9 cellular contexts compared by ENCODE assay signal in genomic region chr1:167631987-167632680, GRCh38. TPM values are rescaled to one million over a fixed set of nuclear protein-coding genes. Genes with fewer than 3 reads are reported as not detected.
DNase-seq lines count a peak whose midpoint lies in the region; ATAC-seq, FAIRE-seq and TF ChIP-seq lines count a peak whose summit lies in the region.
"Had no signal": no experiment of that assay in that cellular context is flagged by ENCODE, and none has a peak within 500 bp of the region (broad histone marks: within the 10 kb centered on the region; RNA-seq: fewer than 3 reads in every experiment).

No MANE protein-coding gene starts in this region.

- H3K27me3 Mint-ChIP-seq in CD4-positive, alpha-beta memory T cell, result no peaks in the 10 kb centered on the region
- no peaks in the 10 kb centered on the region for H3K27me3 Mint-ChIP-seq in activated T-helper 2 cell treated with anti-CD3 and anti-CD28 coated beads, Interferon-gamma antibody, Interleukin-2, Interleukin-4, amounts not matched to agents 10 μg/mL and 5 μg/mL and 100 μg/mL, durations not matched to agents 14 hours and 24 hours and 36 hours (ENCODE audit: low read depth)

- CTCF ChIA-PET in CD4-positive, alpha-beta memory T cell (lab: Charles Lee; ENCODE audit: partially characterized antibody), result interaction anchor here (0.9 to 15.4 kb wide), 6 partner anchors 15 to 83 kb away, joined by 3 to 406 read pairs (median 14); partner anchors contain the start of gene CREG1

- TF ChIP-seq POLR2A in H54 (IDR thresholded peaks at IDR 0.05; ENCODE audit: low read depth, low read length), result no peak

- H3K36me3 ChIP-seq in CD4-positive, alpha-beta memory T cell (ENCODE audit: insufficient read depth, low read length), result peaks cover 7% of the 10 kb centered on the region
- H3K36me3 ChIP-seq in SJCRH30, result no peaks in the 10 kb centered on the region

- peaks cover 17 to 52% of the 10 kb centered on the region in 2 donors for H3K36me3 Mint-ChIP-seq in CD4-positive, alpha-beta memory T cell
- H3K36me3 Mint-ChIP-seq in activated T-helper 2 cell treated with anti-CD3 and anti-CD28 coated beads, Interferon-gamma antibody, Interleukin-2, Interleukin-4, amounts not matched to agents 10 μg/mL and 5 μg/mL and 100 μg/mL, durations not matched to agents 14 hours and 24 hours and 36 hours (ENCODE audit: low read depth), result peaks cover 54% of the 10 kb centered on the region

- peaks cover 88% of the 10 kb centered on the region for H3K4me1 ChIP-seq in CD4-positive, alpha-beta memory T cell (ENCODE audit: insufficient read depth, low read length)
- H3K4me1 ChIP-seq in mononuclear cell (ENCODE audit: insufficient read depth, low read length) (peaks cover 87% of the 10 kb centered on the region), SJCRH30 (peaks cover 39% of the 10 kb centered on the region)

- H3K9me3 Mint-ChIP-seq in CD4-positive, alpha-beta memory T cell, result peaks cover 0 to 4% (median 0%) of the 10 kb centered on the region in 8 donors
- no peaks in the 10 kb centered on the region for H3K9me3 Mint-ChIP-seq in activated T-helper 2 cell treated with anti-CD3 and anti-CD28 coated beads, Interferon-gamma antibody, Interleukin-2, Interleukin-4, amounts not matched to agents 10 μg/mL and 5 μg/mL and 100 μg/mL, durations not matched to agents 14 hours and 24 hours and 36 hours

- peaks cover 64 to 94% (median 73%) of the 10 kb centered on the region in 4 donors for H3K4me1 Mint-ChIP-seq in CD4-positive, alpha-beta memory T cell
- H3K4me1 Mint-ChIP-seq in activated T-helper 2 cell treated with anti-CD3 and anti-CD28 coated beads, Interferon-gamma antibody, Interleukin-2, Interleukin-4, amounts not matched to agents 10 μg/mL and 5 μg/mL and 100 μg/mL, durations not matched to agents 14 hours and 24 hours and 36 hours (ENCODE audit: low read depth), result peaks cover 72% of the 10 kb centered on the region

- POLR2A ChIA-PET in CD4-positive, alpha-beta memory T cell (lab: Charles Lee; ENCODE audit: partially characterized antibody), result interaction anchor here (0.7 to 13.5 kb wide), 20 partner anchors 10 to 303 kb away, joined by 3 to 255 read pairs (median 4); partner anchors contain the start of genes CREG1 and MPZL1

- H3K27ac Mint-ChIP-seq in CD4-positive, alpha-beta memory T cell, result peak overlapping the region; percentile 91 to 100 (median 97)
- H3K27ac Mint-ChIP-seq in activated T-helper 2 cell treated with anti-CD3 and anti-CD28 coated beads, Interferon-gamma antibody, Interleukin-2, Interleukin-4, amounts not matched to agents 10 μg/mL and 5 μg/mL and 100 μg/mL, durations not matched to agents 14 hours and 24 hours and 36 hours, result peak overlapping the region; percentile 97

- ATAC-seq in HG03460 (IDR thresholded peaks at IDR 0.05; ENCODE audit: unreplicated experiment) (peak; percentile 23), GM18519 (IDR thresholded peaks at IDR 0.05; ENCODE audit: low FRiP score, unreplicated experiment) (no peak)

- intact Hi-C loops in CD4-positive, alpha-beta memory T cell (cut with micrococcal nuclease), result loop anchor here (5.0 kb wide), 2 partner anchors 305 to 410 kb away; partner anchors contain the start of genes DCAF6, MPC2 and POU2F1
- intact Hi-C loops in activated T-helper 2 cell treated with anti-CD3 and anti-CD28 coated beads, Interferon-gamma antibody, Interleukin-2, Interleukin-4, amounts not matched to agents 10 μg/mL and 5 μg/mL and 100 μg/mL, durations not matched to agents 14 hours and 24 hours and 36 hours (cut with micrococcal nuclease), result loop anchor here (1.0 to 2.0 kb wide), 2 partner anchors 32 to 305 kb away; partner anchors contain the start of genes DCAF6 and MPC2

- DNase-seq in CD4-positive, alpha-beta memory T cell, result peak in 4 of 5 donors; percentile 15 to 66 (median 37)
- DNase-seq in activated T-helper 2 cell treated with anti-CD3 and anti-CD28 coated beads, Interferon-gamma antibody, Interleukin-2, Interleukin-4, amounts not matched to agents 10 μg/mL and 5 μg/mL and 100 μg/mL, durations not matched to agents 14 hours and 24 hours and 36 hours (ENCODE audit: low spot score), result no peak
- DNase-seq in SJCRH30, result no peak
- DNase-seq in H54 (ENCODE audit: insufficient read length, low spot score), result no peak
- no peak for DNase-seq in NCI-H1436 treated with DMSO at 0.1 percent for 48 hours (lab: John Stamatoyannopoulos, UW)

- no peaks in the 10 kb centered on the region for H3K27me3 ChIP-seq in CD4-positive, alpha-beta memory T cell (ENCODE audit: insufficient read depth, low read length)
- H3K27me3 ChIP-seq in mononuclear cell (ENCODE audit: insufficient read depth, low read length) (no peaks in the 10 kb centered on the region), SJCRH30 (no peaks in the 10 kb centered on the region)

- peak overlapping the region; percentile 91 to 100 (median 96) for H3K4me3 Mint-ChIP-seq in CD4-positive, alpha-beta memory T cell
- peak overlapping the region; percentile 94 for H3K4me3 Mint-ChIP-seq in activated T-helper 2 cell treated with anti-CD3 and anti-CD28 coated beads, Interferon-gamma antibody, Interleukin-2, Interleukin-4, amounts not matched to agents 10 μg/mL and 5 μg/mL and 100 μg/mL, durations not matched to agents 14 hours and 24 hours and 36 hours (ENCODE audit: low read depth)

- H3K4me3 ChIP-seq in CD4-positive, alpha-beta memory T cell (ENCODE audit: low read length in 2 of 2), result peak overlapping the region; percentile 82 to 94
- peak overlapping the region; percentile 94 for H3K4me3 ChIP-seq in mononuclear cell (ENCODE audit: low read length)
- no peak overlapping the region for H3K4me3 ChIP-seq in SJCRH30

- H3K9me3 ChIP-seq in CD4-positive, alpha-beta memory T cell (ENCODE audit: control insufficient read depth in 1 of 2, low read length in 2 of 2), result no peaks in the 10 kb centered on the region
- H3K9me3 ChIP-seq in mononuclear cell (ENCODE audit: low read depth, low read length), result no peaks in the 10 kb centered on the region
- no peaks in the 10 kb centered on the region for H3K9me3 ChIP-seq in SJCRH30 (replicated peaks)

- FAIRE-seq in H54 (lab: Jason Lieb, UNC), result no peak

- H3K27ac ChIP-seq in CD4-positive, alpha-beta memory T cell (ENCODE audit: low read depth, low read length), result peak overlapping the region; percentile 90
- no peak overlapping the region for H3K27ac ChIP-seq in SJCRH30

RNA-seq across cellular contexts. Expression of gene RCSD1, which starts 2.1 kb away (rescaled TPM):
- 100 to 1,000 TPM; 124 to 129 TPM for total RNA-seq in CD4-positive, alpha-beta memory T cell
- polyA plus RNA-seq in CD4-positive, alpha-beta memory T cell, result 100 to 1,000 TPM; 163 to 173 TPM
- total RNA-seq in activated T-helper 2 cell treated with anti-CD3 and anti-CD28 coated beads, Interferon-gamma antibody, Interleukin-2, Interleukin-4, amounts not matched to agents 10 μg/mL and 5 μg/mL and 100 μg/mL, durations not matched to agents 14 hours and 24 hours and 36 hours, result 84.9 and 91.9 TPM in 2 replicates
- total RNA-seq in mononuclear cell, result 64.1 TPM
- total RNA-seq in SJCRH30 (2014; rRNA removed; shearing (Covaris generic)), result 0.16 and 0.20 TPM in 2 replicates
- total RNA-seq: NCI-H460 had no signal

Comparison
In these comparisons a context has a peak if more than half of its experiments do, and no peak if none do; other contexts are left out.
1. DNase-seq: peak in CD4-positive, alpha-beta memory T cell (4 of 5); none in activated T-helper 2 cell treated with anti-CD3 and anti-CD28 coated beads, Interferon-gamma antibody, Interleukin-2, Interleukin-4, amounts not matched to agents 10 μg/mL and 5 μg/mL and 100 μg/mL, durations not matched to agents 14 hours and 24 hours and 36 hours (single experiment), SJCRH30 (0 of 2), H54 (single experiment) and NCI-H1436 treated with DMSO at 0.1 percent for 48 hours (single experiment).
2. RNA of gene RCSD1, which starts 2.1 kb away (total RNA-seq): 124 to 129 TPM in CD4-positive, alpha-beta memory T cell, 84.9 to 91.9 TPM in activated T-helper 2 cell treated with anti-CD3 and anti-CD28 coated beads, Interferon-gamma antibody, Interleukin-2, Interleukin-4, amounts not matched to agents 10 μg/mL and 5 μg/mL and 100 μg/mL, durations not matched to agents 14 hours and 24 hours and 36 hours and 64.1 TPM in mononuclear cell (single experiment); 0.16 to 0.20 TPM in SJCRH30; every median in the first group is over 10 times any median in the second.